7 cellular contexts compared by ENCODE assay signal in the genomic region with DNA sequence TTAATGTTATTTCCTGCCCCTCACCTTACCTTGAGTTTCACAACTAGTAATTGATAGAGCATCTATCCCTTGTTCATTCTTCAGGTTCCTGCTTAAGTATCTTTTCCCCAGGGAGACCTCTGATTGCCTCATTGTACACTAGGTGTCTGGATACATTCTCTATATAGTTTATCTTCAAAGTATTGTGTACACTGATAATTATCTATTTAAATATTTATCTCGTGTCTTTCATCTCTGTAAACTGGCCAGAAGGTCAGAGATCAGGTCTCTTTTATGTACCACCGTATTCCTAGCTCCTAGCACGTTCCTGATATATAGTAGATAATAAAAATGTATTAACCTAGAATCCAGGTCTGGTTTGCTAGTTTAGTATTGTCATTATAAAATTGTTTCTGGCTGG. TPM values are rescaled to one million over a fixed set of nuclear protein-coding genes. Genes with fewer than 3 reads are reported as not detected.
"Had no signal": no experiment of that assay in that cellular context is flagged by ENCODE, and none has a peak within 500 bp of the region (broad histone marks: within the 10 kb centered on the region; RNA-seq: fewer than 3 reads in every experiment).

No MANE protein-coding gene starts in this region.

- H2AFZ ChIP-seq: GM23338 had no signal

- H3K4me2 ChIP-seq: GM23338 had no signal

- DNase-seq: H9, HCEC 1CT, KBM-7 had no signal

- H3K4me3 ChIP-seq: GM23338 had no signal

- ATAC-seq: GM23338 had no signal

- FAIRE-seq: H1, HTR-8/SVneo had no signal

RNA-seq across cellular contexts. Expression of a gene that starts 51.2 kb away (rescaled TPM):
- total RNA-seq: H1, H9 had no signal
- polyA plus RNA-seq: GM23338, H1, IgD-negative memory B cell had no signal
